In the genomic region with DNA sequence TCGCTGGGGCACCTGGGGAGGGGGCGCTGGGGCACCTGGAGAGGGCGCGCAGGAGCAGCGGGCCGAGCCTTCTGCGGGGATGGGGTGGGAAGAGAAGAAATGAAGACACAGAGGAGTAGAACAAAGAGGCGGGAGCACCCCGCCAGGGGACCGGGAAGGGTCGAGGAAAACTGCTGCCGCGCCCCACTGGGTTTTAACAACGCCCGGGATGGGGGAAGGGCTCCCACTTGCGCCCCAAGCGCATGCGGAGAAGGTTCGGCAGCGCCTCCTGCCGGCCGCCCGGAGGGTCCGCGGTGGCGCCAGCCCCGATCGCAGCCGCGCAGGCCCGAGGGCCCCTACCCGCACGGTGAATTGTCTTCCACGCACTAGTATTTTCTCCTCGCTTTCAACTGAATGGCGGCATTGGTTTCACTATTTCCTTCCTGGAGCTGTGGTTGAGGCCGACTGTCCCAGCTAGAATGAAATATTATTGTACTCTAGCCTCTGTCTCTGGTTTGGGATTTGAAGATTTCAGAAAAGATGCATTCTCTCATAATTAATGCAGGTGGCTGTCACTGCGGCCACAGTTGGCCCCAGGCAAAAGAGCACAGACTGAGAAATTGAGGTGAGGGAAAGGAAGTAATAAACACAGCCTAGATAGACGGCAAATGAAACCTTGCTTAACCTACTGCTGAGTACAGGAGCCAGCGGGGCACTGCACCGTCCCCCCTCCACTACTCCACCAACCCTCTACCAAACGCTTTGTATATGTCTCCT, we compare ENCODE assay signal across 8 cellular contexts. TPM values are rescaled to one million over a fixed set of nuclear protein-coding genes. Genes with fewer than 3 reads are reported as not detected.
DNase-seq lines count a peak whose midpoint lies in the region; ATAC-seq and TF ChIP-seq lines count a peak whose summit lies in the region.

No MANE protein-coding gene starts in this region.

- TF ChIP-seq POLR2A in Peyer's patch (IDR thresholded peaks at IDR 0.05) (peak in 1 of 2 donors; percentile 40), thyroid gland (IDR thresholded peaks at IDR 0.05) (no peak)

- H3K27ac ChIP-seq in Peyer's patch (peak overlapping the region; percentile 60 to 76 (median 70)), parathyroid adenoma (peak overlapping the region; percentile 71), thyroid gland (peak overlapping the region; percentile 11 to 78 (median 57))

- no peaks in the 10 kb centered on the region for H3K36me3 Mint-ChIP-seq in activated naive CD8-positive, alpha-beta T cell

- H3K79me2 ChIP-seq in parathyroid adenoma: no peaks in the 10 kb centered on the region

- peak overlapping the region; percentile 73 for H3K4me2 ChIP-seq in parathyroid adenoma (ENCODE audit: low read length)

- H2AFZ ChIP-seq in parathyroid adenoma: peak overlapping the region; percentile 95

- 9 to 10% methylated on average over 41 to 42 of the region's 42 CpGs for WGBS in thyroid gland, 2 donors

- H3K9me3 Mint-ChIP-seq in activated naive CD8-positive, alpha-beta T cell (ENCODE audit: low read depth): no peaks in the 10 kb centered on the region

- peaks cover 17% of the 10 kb centered on the region for H3K4me1 Mint-ChIP-seq in activated naive CD8-positive, alpha-beta T cell (ENCODE audit: low read depth)

- H3K9ac ChIP-seq in parathyroid adenoma: peak overlapping the region; percentile 12

- peak; percentile 73 to 98 (median 94) for TF ChIP-seq CTCF in Peyer's patch (IDR thresholded peaks at IDR 0.05)
- TF ChIP-seq CTCF in parathyroid adenoma (IDR thresholded peaks at IDR 0.05): peak; percentile 88
- peak; percentile 58 to 95 (median 89) for TF ChIP-seq CTCF in thyroid gland (IDR thresholded peaks at IDR 0.05)

- H3K9me3 ChIP-seq in Peyer's patch (no peaks in the 10 kb centered on the region), parathyroid adenoma (ENCODE audit: control insufficient read depth, low read length) (no peaks in the 10 kb centered on the region), thyroid gland (no peaks in the 10 kb centered on the region)

- H3K4me3 Mint-ChIP-seq in activated naive CD8-positive, alpha-beta T cell: peak overlapping the region; percentile 85

- ATAC-seq in GM18858 (IDR thresholded peaks at IDR 0.05; ENCODE audit: unreplicated experiment) (peak; percentile 70), HG03135 (IDR thresholded peaks at IDR 0.05; ENCODE audit: unreplicated experiment) (peak; percentile 87), Right ventricle myocardium superior (ENCODE audit: poor library complexity) (peak; percentile 78)

- H3K4me3 ChIP-seq in Peyer's patch (peak overlapping the region; percentile 42 to 63 (median 62)), parathyroid adenoma (ENCODE audit: low read depth, low read length) (peak overlapping the region; percentile 45), thyroid gland (replicated peaks in 1 of 3) (peak overlapping the region in 2 of 3 donors; percentile 12 to 58)

- peak overlapping the region; percentile 77 for H3K27ac Mint-ChIP-seq in activated naive CD8-positive, alpha-beta T cell

- H3K4me1 ChIP-seq in Peyer's patch (peaks cover 0 to 18% (median 0%) of the 10 kb centered on the region in 4 donors), parathyroid adenoma (peaks cover 8% of the 10 kb centered on the region), thyroid gland (peaks cover 0 to 20% of the 10 kb centered on the region in 2 donors)

- no peaks in the 10 kb centered on the region for H3K27me3 Mint-ChIP-seq in activated naive CD8-positive, alpha-beta T cell

- intact Hi-C loops in Right ventricle myocardium superior (cut with DNase I): no loop called here
- intact Hi-C loops in thyroid gland (cut with DNase I): no loop called here

- H3K36me3 ChIP-seq in Peyer's patch (no peaks in the 10 kb centered on the region), parathyroid adenoma (ENCODE audit: control insufficient read depth, insufficient read depth, low read length) (no peaks in the 10 kb centered on the region), thyroid gland (no peaks in the 10 kb centered on the region)

- H3K27me3 ChIP-seq in Peyer's patch: no peaks in the 10 kb centered on the region
- no peaks in the 10 kb centered on the region for H3K27me3 ChIP-seq in parathyroid adenoma (ENCODE audit: control insufficient read depth, insufficient read depth, low read length)
- H3K27me3 ChIP-seq in thyroid gland: no peaks in the 10 kb centered on the region

- DNase-seq in 8988T: peak; percentile 34
- peak; percentile 68 to 94 (median 93) for DNase-seq in Peyer's patch
- DNase-seq in Right ventricle myocardium superior: peak; percentile 91
- DNase-seq in thyroid gland: peak; percentile 86 to 90

RNA-seq across cellular contexts. Expression of gene MAB21L3, which starts 57.3 kb away (rescaled TPM):
- total RNA-seq in Peyer's patch (1 to 10 TPM in 2 of 4 donors, under 1 TPM in 1, not detected in 1; 0.94 to 1.8 (median 1.1) TPM), Right ventricle myocardium superior (not detected), thyroid gland (under 1 TPM; 0.34 to 0.89 (median 0.73) TPM)

Comparison
In these comparisons a context has a peak if more than half of its experiments do, and no peak if none do; other contexts are left out.
1. Peak in every context shown above with its lines: DNase-seq, ATAC-seq, H3K4me3 ChIP-seq and H3K27ac ChIP-seq.
2. DNase-seq: peak in every context shown above with its lines; median percentile 93 in Peyer's patch; 91 in Right ventricle myocardium superior; 88 in thyroid gland; 34 in 8988T.